In genomic region chr17:45288825-45289224, GRCh38 we compare ENCODE assay signal across 14 cellular contexts. TPM values are rescaled to one million over a fixed set of nuclear protein-coding genes. Genes with fewer than 3 reads are reported as not detected.
DNase-seq lines count a peak whose midpoint lies in the region; ATAC-seq and TF ChIP-seq lines count a peak whose summit lies in the region.
"Had no signal": no experiment of that assay in that cellular context is flagged by ENCODE, and none has a peak within 500 bp of the region (broad histone marks: within the 10 kb centered on the region; RNA-seq: fewer than 3 reads in every experiment).

No MANE protein-coding gene starts in this region.

- H3K4me3 Mint-ChIP-seq in activated naive CD4-positive, alpha-beta T cell treated with anti-CD3 and anti-CD28 coated beads for 36 hours: no peak overlapping the region
- H3K4me3 Mint-ChIP-seq in CD4-positive, alpha-beta T cell: no peak overlapping the region

- no peak for ATAC-seq in activated naive CD4-positive, alpha-beta T cell treated with anti-CD3 and anti-CD28 coated beads, Interleukin-2, amount 50 U/mL, for 72 hours
- ATAC-seq in lower lobe of right lung: peak; percentile 19 to 47
- ATAC-seq in HG03565 (IDR thresholded peaks at IDR 0.05; ENCODE audit: unreplicated experiment): no peak
- no peak for ATAC-seq in CD4-positive, alpha-beta T cell (ENCODE audit: poor library complexity)

- no peaks in the 10 kb centered on the region for H3K27me3 Mint-ChIP-seq in activated naive CD4-positive, alpha-beta T cell treated with anti-CD3 and anti-CD28 coated beads for 36 hours (ENCODE audit: low read depth)
- H3K27me3 Mint-ChIP-seq in CD4-positive, alpha-beta T cell: no peaks in the 10 kb centered on the region

- peak overlapping the region; percentile 58 to 65 for H3K9ac ChIP-seq in stomach smooth muscle (ENCODE audit: low read length in 2 of 2)

- H3K36me3 ChIP-seq in lower lobe of right lung (peaks cover 67% of the 10 kb centered on the region), stomach smooth muscle (ENCODE audit: control insufficient read depth in 2 of 2, insufficient read depth in 2 of 2, low read length in 2 of 2) (peaks cover 30 to 36% of the 10 kb centered on the region in 2 donors)

- peaks cover 20% of the 10 kb centered on the region for H3K4me1 Mint-ChIP-seq in activated naive CD4-positive, alpha-beta T cell treated with anti-CD3 and anti-CD28 coated beads for 36 hours (ENCODE audit: low read depth)
- H3K4me1 Mint-ChIP-seq in CD4-positive, alpha-beta T cell (ENCODE audit: low read depth): peaks cover 21% of the 10 kb centered on the region

- POLR2A ChIA-PET in CD4-positive, alpha-beta T cell (lab: Charles Lee): interaction anchor here (0.9 kb wide), 1 partner anchor 40 kb away, joined by 3 read pairs; no protein-coding TSS in a partner anchor

- peak overlapping the region; percentile 22 to 82 for H3K27ac Mint-ChIP-seq in activated naive CD4-positive, alpha-beta T cell treated with anti-CD3 and anti-CD28 coated beads, Interleukin-2, amount 50 U/mL, for 72 hours
- no peak overlapping the region for H3K27ac Mint-ChIP-seq in activated naive CD4-positive, alpha-beta T cell treated with anti-CD3 and anti-CD28 coated beads for 36 hours
- H3K27ac Mint-ChIP-seq in CD4-positive, alpha-beta T cell: no peak overlapping the region

- DNase-seq in activated naive CD4-positive, alpha-beta T cell treated with anti-CD3 and anti-CD28 coated beads, Interleukin-2, amount 50 U/mL, for 72 hours (ENCODE audit: low spot score in 2 of 2): no peak
- DNase-seq in activated naive CD4-positive, alpha-beta T cell treated with anti-CD3 and anti-CD28 coated beads for 36 hours: no peak
- DNase-seq in astrocyte of the cerebellum (ENCODE audit: low read depth) (peak; percentile 49), lower lobe of right lung (no peak), H4 (ENCODE audit: low spot score) (no peak)
- DNase-seq in CD4-positive, alpha-beta T cell: no peak
- DNase-seq: activated CD4-positive, alpha-beta T cell treated with anti-CD3 and anti-CD28 coated beads for 1 hour; activated naive CD4-positive, alpha-beta T cell; glutamatergic neuron; trophoblast cell had no signal

- CTCF ChIA-PET in activated naive CD4-positive, alpha-beta T cell treated with anti-CD3 and anti-CD28 coated beads for 36 hours (lab: Charles Lee): interaction anchor here (1.7 kb wide), 1 partner anchor 97 kb away, joined by 5 read pairs; no protein-coding TSS in a partner anchor
- CTCF ChIA-PET in CD4-positive, alpha-beta T cell (lab: Charles Lee): interaction anchor here (3.2 kb wide), 1 partner anchor 11 kb away, joined by 10 read pairs; no protein-coding TSS in a partner anchor

- no peak overlapping the region for H3K4me3 ChIP-seq in astrocyte of the cerebellum (ENCODE audit: low read depth, low read length)
- no peak overlapping the region for H3K4me3 ChIP-seq in lower lobe of right lung
- H3K4me3 ChIP-seq in stomach smooth muscle (ENCODE audit: low read length in 2 of 2): no peak overlapping the region

- in situ Hi-C loops in astrocyte of the cerebellum (cut with HindIII; ENCODE audit: low sequenced_read_pairs): no loop called here

- H3K9me3 ChIP-seq in lower lobe of right lung (no peaks in the 10 kb centered on the region), stomach smooth muscle (ENCODE audit: control insufficient read depth in 2 of 2, low read length in 2 of 2) (no peaks in the 10 kb centered on the region)
- H3K9me3 ChIP-seq in CD4-positive, alpha-beta T cell (ENCODE audit: control insufficient read depth, low read length): no peaks in the 10 kb centered on the region

- no peaks in the 10 kb centered on the region for H3K9me3 Mint-ChIP-seq in activated naive CD4-positive, alpha-beta T cell treated with anti-CD3 and anti-CD28 coated beads, Interleukin-2, amount 50 U/mL, for 72 hours
- no peaks in the 10 kb centered on the region for H3K9me3 Mint-ChIP-seq in activated naive CD4-positive, alpha-beta T cell treated with anti-CD3 and anti-CD28 coated beads for 36 hours
- no peaks in the 10 kb centered on the region for H3K9me3 Mint-ChIP-seq in CD4-positive, alpha-beta T cell

- H3K36me3 Mint-ChIP-seq in activated naive CD4-positive, alpha-beta T cell treated with anti-CD3 and anti-CD28 coated beads, Interleukin-2, amount 50 U/mL, for 72 hours: peaks cover 27 to 34% of the 10 kb centered on the region in 2 donors
- peaks cover 42% of the 10 kb centered on the region for H3K36me3 Mint-ChIP-seq in activated naive CD4-positive, alpha-beta T cell treated with anti-CD3 and anti-CD28 coated beads for 36 hours (ENCODE audit: low read depth)
- peaks cover 76% of the 10 kb centered on the region for H3K36me3 Mint-ChIP-seq in CD4-positive, alpha-beta T cell (ENCODE audit: low read depth)

- H3K27ac ChIP-seq in lower lobe of right lung: peak overlapping the region; percentile 20
- H3K27ac ChIP-seq in stomach smooth muscle (ENCODE audit: low read length): peak overlapping the region; percentile 96
- H3K27ac ChIP-seq in CD4-positive, alpha-beta T cell (ENCODE audit: low read depth, low read length): no peak overlapping the region

- TF ChIP-seq CTCF in astrocyte of the cerebellum (IDR thresholded peaks at IDR 0.05; ENCODE audit: low read depth, low read length, missing control alignments) (no peak), lower lobe of right lung (IDR thresholded peaks at IDR 0.05) (no peak)
- TF ChIP-seq CTCF in CD4-positive, alpha-beta T cell (IDR thresholded peaks at IDR 0.05): no peak

- H3K27me3 ChIP-seq in lower lobe of right lung (ENCODE audit: low read depth): no peaks in the 10 kb centered on the region
- H3K27me3 ChIP-seq in stomach smooth muscle (ENCODE audit: control insufficient read depth in 1 of 2, insufficient read depth in 2 of 2, low read length in 2 of 2): no peaks in the 10 kb centered on the region
- no peaks in the 10 kb centered on the region for H3K27me3 ChIP-seq in CD4-positive, alpha-beta T cell (ENCODE audit: control insufficient read depth, insufficient read depth, low read length)

- H3K4me1 ChIP-seq in lower lobe of right lung (peaks cover 68% of the 10 kb centered on the region), stomach smooth muscle (ENCODE audit: control insufficient read depth, insufficient read depth, low read length) (peaks cover 96% of the 10 kb centered on the region)

- intact Hi-C loops in activated naive CD4-positive, alpha-beta T cell treated with anti-CD3 and anti-CD28 coated beads for 36 hours (cut with micrococcal nuclease): no loop called here
- intact Hi-C loops in lower lobe of right lung (cut with DNase I): no loop called here
- intact Hi-C loops in CD4-positive, alpha-beta T cell (cut with DNase I, micrococcal nuclease): no loop called here

RNA-seq across cellular contexts. Expression of gene SPATA32, which starts 26.9 kb away (rescaled TPM):
- under 1 TPM; 0.37 to 0.50 TPM for total RNA-seq in activated naive CD4-positive, alpha-beta T cell treated with anti-CD3 and anti-CD28 coated beads, Interleukin-2, amount 50 U/mL, for 72 hours
- under 1 TPM in 1 of 2 experiments, not detected in 1; 0.12 TPM for total RNA-seq in activated naive CD4-positive, alpha-beta T cell treated with anti-CD3 and anti-CD28 coated beads for 36 hours
- not detected for total RNA-seq in lower lobe of right lung
- total RNA-seq in H4 (2014; rRNA removed; shearing (Covaris generic)): 0.21 TPM in 1 of 2 replicates, not detected in the other
- total RNA-seq in CD4-positive, alpha-beta T cell: under 1 TPM; 0.20 to 0.27 TPM
- total RNA-seq: dermis microvascular lymphatic vessel endothelial cell, lower leg skin had no signal

RNA-seq across cellular contexts. Expression of gene MAP3K14, which starts 28.0 kb away (rescaled TPM):
- 10 to 100 TPM; 38.4 to 54.4 TPM for total RNA-seq in activated naive CD4-positive, alpha-beta T cell treated with anti-CD3 and anti-CD28 coated beads, Interleukin-2, amount 50 U/mL, for 72 hours
- 10 to 100 TPM; 45.5 to 52.0 TPM for total RNA-seq in activated naive CD4-positive, alpha-beta T cell treated with anti-CD3 and anti-CD28 coated beads for 36 hours
- 9.3 TPM for total RNA-seq in lower lobe of right lung
- 4.3 and 4.6 TPM in 2 replicates for total RNA-seq in H4 (2014; rRNA removed; shearing (Covaris generic))
- 10 to 100 TPM; 41.4 to 46.5 TPM for total RNA-seq in CD4-positive, alpha-beta T cell

Comparison
In these comparisons a context has a peak if more than half of its experiments do, and no peak if none do; other contexts are left out.
1. H3K27ac Mint-ChIP-seq: peak in activated naive CD4-positive, alpha-beta T cell treated with anti-CD3 and anti-CD28 coated beads, Interleukin-2, amount 50 U/mL, for 72 hours (2 of 2); none in activated naive CD4-positive, alpha-beta T cell treated with anti-CD3 and anti-CD28 coated beads for 36 hours (single experiment) and CD4-positive, alpha-beta T cell (single experiment).
2. ATAC-seq: peak in lower lobe of right lung (2 of 2); none in activated naive CD4-positive, alpha-beta T cell treated with anti-CD3 and anti-CD28 coated beads, Interleukin-2, amount 50 U/mL, for 72 hours (0 of 2), HG03565 (single experiment) and CD4-positive, alpha-beta T cell (single experiment).